In genomic region chr15:76996526-76997401, GRCh38 we compare ENCODE assay signal across 8 cellular contexts. TPM values are rescaled to one million over a fixed set of nuclear protein-coding genes. Genes with fewer than 3 reads are reported as not detected.
DNase-seq lines count a peak whose midpoint lies in the region; ATAC-seq and TF ChIP-seq lines count a peak whose summit lies in the region.

No MANE protein-coding gene starts in this region.

- 77 to 95% methylated on average over 4 to 11 of the region's 14 CpGs for WGBS in upper lobe of left lung, 2 donors

- DNase-seq in NK-92 treated with Interleukin-12 subunit alpha and Interleukin-12 subunit beta, amount 100 ng/mL, for 24 hours (lab: John Stamatoyannopoulos, UW): peak; percentile 82
- DNase-seq in NK-92 (lab: John Stamatoyannopoulos, UW; ENCODE audit: unreplicated experiment): no peak
- no peak for DNase-seq in memory B cell (ENCODE audit: low spot score in 2 of 2)
- DNase-seq in upper lobe of left lung: peak in 1 of 2 donors; percentile 67

- H3K4me1 Mint-ChIP-seq in activated naive CD8-positive, alpha-beta T cell (ENCODE audit: low read depth): peaks cover 73% of the 10 kb centered on the region
- H3K4me1 Mint-ChIP-seq in memory B cell: peaks cover 44% of the 10 kb centered on the region

- no peaks in the 10 kb centered on the region for H3K36me3 ChIP-seq in upper lobe of left lung

- TF ChIP-seq POLR2A in upper lobe of left lung (IDR thresholded peaks at IDR 0.05): no peak

- no peaks in the 10 kb centered on the region for H3K27me3 Mint-ChIP-seq in activated naive CD8-positive, alpha-beta T cell
- H3K27me3 Mint-ChIP-seq in memory B cell: no peaks in the 10 kb centered on the region

- peaks cover 0 to 43% (median 19%) of the 10 kb centered on the region in 4 donors for H3K4me1 ChIP-seq in upper lobe of left lung

- ATAC-seq in memory B cell (ENCODE audit: low read depth): no peak
- ATAC-seq in upper lobe of left lung (ENCODE audit: low FRiP score in 2 of 2): peak; percentile 31 to 48
- ATAC-seq in HG02798 (IDR thresholded peaks at IDR 0.05; ENCODE audit: poor library complexity, unreplicated experiment): no peak
- no peak for ATAC-seq in GM19351 (IDR thresholded peaks at IDR 0.05; ENCODE audit: unreplicated experiment)
- ATAC-seq in HG02970 (IDR thresholded peaks at IDR 0.05; ENCODE audit: low FRiP score, unreplicated experiment): no peak

- peaks cover 2% of the 10 kb centered on the region for H3K36me3 Mint-ChIP-seq in activated naive CD8-positive, alpha-beta T cell
- H3K36me3 Mint-ChIP-seq in memory B cell: peaks cover 6% of the 10 kb centered on the region

- no peaks in the 10 kb centered on the region for H3K27me3 ChIP-seq in upper lobe of left lung

- TF ChIP-seq EP300 in upper lobe of left lung (IDR thresholded peaks at IDR 0.05): no peak

- no peak for TF ChIP-seq CTCF in upper lobe of left lung (IDR thresholded peaks at IDR 0.05)

- no peaks in the 10 kb centered on the region for H3K9me3 ChIP-seq in upper lobe of left lung

- peak overlapping the region; percentile 93 for H3K27ac Mint-ChIP-seq in activated naive CD8-positive, alpha-beta T cell
- peak overlapping the region; percentile 35 for H3K27ac Mint-ChIP-seq in memory B cell

- H3K27ac ChIP-seq in upper lobe of left lung: peak overlapping the region; percentile 69 to 89 (median 84)

- peak overlapping the region; percentile 91 for H3K4me3 Mint-ChIP-seq in activated naive CD8-positive, alpha-beta T cell
- H3K4me3 Mint-ChIP-seq in memory B cell: peak overlapping the region; percentile 93

- peak overlapping the region in 3 of 4 donors; percentile 29 to 54 (median 48) for H3K4me3 ChIP-seq in upper lobe of left lung

- no peaks in the 10 kb centered on the region for H3K9me3 Mint-ChIP-seq in activated naive CD8-positive, alpha-beta T cell (ENCODE audit: low read depth)
- no peaks in the 10 kb centered on the region for H3K9me3 Mint-ChIP-seq in memory B cell

RNA-seq across cellular contexts. Expression of gene PSTPIP1, which starts 1.8 kb away (rescaled TPM):
- 10 to 100 TPM in 5 of 6 donors, 1 to 10 TPM in 1; 7.0 to 69.1 (median 20.2) TPM for total RNA-seq in upper lobe of left lung

Comparison
In these comparisons a context has a peak if more than half of its experiments do, and no peak if none do; other contexts are left out.
1. ATAC-seq: peak in upper lobe of left lung (2 of 2); none in memory B cell (single experiment), HG02798 (single experiment), GM19351 (single experiment) and HG02970 (single experiment).